Comparison of ENCODE assay signal across 12 cellular contexts in genomic region chr18:26159353-26159752, GRCh38. TPM values are rescaled to one million over a fixed set of nuclear protein-coding genes. Genes with fewer than 3 reads are reported as not detected.
DNase-seq lines count a peak whose midpoint lies in the region; ATAC-seq, FAIRE-seq and TF ChIP-seq lines count a peak whose summit lies in the region.
"Had no signal": no experiment of that assay in that cellular context is flagged by ENCODE, and none has a peak within 500 bp of the region (broad histone marks: within the 10 kb centered on the region; RNA-seq: fewer than 3 reads in every experiment).

No MANE protein-coding gene starts in this region.

- H3K27ac ChIP-seq in breast epithelium = no peak overlapping the region
- no peak overlapping the region for H3K27ac ChIP-seq in mammary epithelial cell (ENCODE audit: insufficient read depth, low read depth, low read length)
- no peak overlapping the region for H3K27ac ChIP-seq in smooth muscle cell (ENCODE audit: low read depth)

- H2AFZ ChIP-seq in mammary epithelial cell (ENCODE audit: low read depth, low read length) (no peak overlapping the region), smooth muscle cell (ENCODE audit: low read depth) (no peak overlapping the region)

- H3K9me3 Mint-ChIP-seq in MCF 10A (ENCODE audit: unreplicated experiment) = no peaks in the 10 kb centered on the region
- no peaks in the 10 kb centered on the region for H3K9me3 Mint-ChIP-seq in activated naive CD8-positive, alpha-beta T cell treated with anti-CD3 and anti-CD28 coated beads for 36 hours

- H3K36me3 ChIP-seq in breast epithelium (no peaks in the 10 kb centered on the region), mammary epithelial cell (ENCODE audit: insufficient read depth, low read length) (no peaks in the 10 kb centered on the region), smooth muscle cell (ENCODE audit: low read depth) (no peaks in the 10 kb centered on the region)

- intact Hi-C loops in MCF 10A (cut with micrococcal nuclease) (no loop called here), breast epithelium (cut with DNase I; ENCODE audit: low total_unique reads) (no loop called here), mammary epithelial cell (cut with micrococcal nuclease) (no loop called here)

- DNase-seq in MCF 10A (ENCODE audit: unreplicated experiment) (peak; percentile 11), breast epithelium (ENCODE audit: low spot score in 2 of 2) (no peak), NAMALWA (ENCODE audit: low spot score) (peak; percentile 56), mammary epithelial cell (no peak), smooth muscle cell (lab: John Stamatoyannopoulos, UW; ENCODE audit: unreplicated experiment) (no peak), GM12892 (ENCODE audit: insufficient read length) (no peak)
- no peak for DNase-seq in activated naive CD8-positive, alpha-beta T cell treated with anti-CD3 and anti-CD28 coated beads for 36 hours
- DNase-seq: activated naive CD4-positive, alpha-beta T cell treated with anti-CD3 and anti-CD28 coated beads, Interleukin-2, amount 50 U/mL, for 16 hours; stimulated activated CD4-positive, alpha-beta T cell treated with anti-CD3 and anti-CD28 coated beads, Interleukin-15, amount 100 ng/mL, for 24 hours had no signal

- no peaks in the 10 kb centered on the region for H4K20me1 ChIP-seq in mammary epithelial cell (ENCODE audit: insufficient read depth, low read length)
- no peaks in the 10 kb centered on the region for H4K20me1 ChIP-seq in smooth muscle cell (ENCODE audit: low read depth)

- H3K79me2 ChIP-seq in mammary epithelial cell (ENCODE audit: insufficient read depth, low read length) (no peaks in the 10 kb centered on the region), smooth muscle cell (ENCODE audit: low read depth) (no peaks in the 10 kb centered on the region)

- H3K9ac ChIP-seq in mammary epithelial cell (ENCODE audit: insufficient read depth, low read length) (no peak overlapping the region), smooth muscle cell (ENCODE audit: low read depth) (no peak overlapping the region)

- H3K4me3 ChIP-seq in breast epithelium (no peak overlapping the region), mammary epithelial cell (replicated peaks in 1 of 3; ENCODE audit: insufficient read depth in 1 of 3, low read depth in 2 of 3, low read length in 3 of 3) (no peak overlapping the region), smooth muscle cell (no peak overlapping the region)

- ATAC-seq in HG02973 (IDR thresholded peaks at IDR 0.05; ENCODE audit: unreplicated experiment) = no peak

- TF ChIP-seq CTCF in MCF 10A (IDR thresholded peaks at IDR 0.05; ENCODE audit: unreplicated experiment) = peak; percentile 33
- no peak for TF ChIP-seq CTCF in breast epithelium (IDR thresholded peaks at IDR 0.05)
- TF ChIP-seq CTCF in mammary epithelial cell (conservative IDR thresholded peaks at IDR 0.05 in 1 of 2, IDR thresholded peaks at IDR 0.05 in 1 of 2; ENCODE audit: extremely low read depth in 1 of 2, insufficient read depth in 1 of 2, low read depth in 1 of 2, low read length in 2 of 2) = peak; percentile 16 to 29
- peak; percentile 25 for TF ChIP-seq CTCF in smooth muscle cell (IDR thresholded peaks at IDR 0.05; ENCODE audit: borderline replicate concordance, insufficient read depth, poor library complexity, severe bottlenecking)

- no peaks in the 10 kb centered on the region for H3K27me3 Mint-ChIP-seq in MCF 10A (ENCODE audit: insufficient read depth, unreplicated experiment)
- H3K27me3 Mint-ChIP-seq in activated naive CD8-positive, alpha-beta T cell treated with anti-CD3 and anti-CD28 coated beads for 36 hours = no peaks in the 10 kb centered on the region

- dilution Hi-C loops in mammary epithelial cell (cut with HindIII; ENCODE audit: low sequenced_read_pairs) = no loop called here

- FAIRE-seq in GM12892 (lab: Jason Lieb, UNC) = no peak

- H3K4me2 ChIP-seq in mammary epithelial cell (ENCODE audit: insufficient read depth, low read depth, low read length) (no peak overlapping the region), smooth muscle cell (no peak overlapping the region)

- H3K4me1 Mint-ChIP-seq in MCF 10A (ENCODE audit: insufficient read depth, unreplicated experiment) = no peaks in the 10 kb centered on the region
- H3K4me1 Mint-ChIP-seq in activated naive CD8-positive, alpha-beta T cell treated with anti-CD3 and anti-CD28 coated beads for 36 hours = no peaks in the 10 kb centered on the region

- no peaks in the 10 kb centered on the region for H3F3A ChIP-seq in smooth muscle cell (ENCODE audit: low read depth)

- H3K27ac Mint-ChIP-seq in MCF 10A (ENCODE audit: low read depth, unreplicated experiment) = no peak overlapping the region
- H3K27ac Mint-ChIP-seq in activated naive CD8-positive, alpha-beta T cell treated with anti-CD3 and anti-CD28 coated beads for 36 hours = no peak overlapping the region
- H3K27ac Mint-ChIP-seq: mesothelial cell of epicardium had no signal

- H3K4me1 ChIP-seq in breast epithelium = no peaks in the 10 kb centered on the region
- no peaks in the 10 kb centered on the region for H3K4me1 ChIP-seq in mammary epithelial cell (ENCODE audit: insufficient read depth, low read length)
- no peaks in the 10 kb centered on the region for H3K4me1 ChIP-seq in smooth muscle cell (ENCODE audit: low read depth)

- H3K9me3 ChIP-seq in breast epithelium (no peaks in the 10 kb centered on the region), mammary epithelial cell (replicated peaks; ENCODE audit: insufficient read depth, low read length) (no peaks in the 10 kb centered on the region), smooth muscle cell (replicated peaks; ENCODE audit: low read depth) (no peaks in the 10 kb centered on the region)

- 45% methylated on average over 3 of the region's 3 CpGs for WGBS in mammary epithelial cell (ENCODE audit: low coverage, missing lambda C conversion rate)
- 78% methylated on average over 3 of the region's 3 CpGs for WGBS in smooth muscle cell (ENCODE audit: low lambda C conversion rate)

- no peaks in the 10 kb centered on the region for H3K27me3 ChIP-seq in breast epithelium
- no peaks in the 10 kb centered on the region for H3K27me3 ChIP-seq in mammary epithelial cell (ENCODE audit: insufficient read depth, low read length)
- no peaks in the 10 kb centered on the region for H3K27me3 ChIP-seq in smooth muscle cell (ENCODE audit: low read depth)

- H3K36me3 Mint-ChIP-seq in MCF 10A (ENCODE audit: insufficient read depth, unreplicated experiment) = no peaks in the 10 kb centered on the region
- H3K36me3 Mint-ChIP-seq in activated naive CD8-positive, alpha-beta T cell treated with anti-CD3 and anti-CD28 coated beads for 36 hours = no peaks in the 10 kb centered on the region

- in situ Hi-C loops in mammary epithelial cell (cut with MboI; ENCODE audit: low sequenced_read_pairs in 2 of 2) = no loop called here

- TF ChIP-seq POLR2A in breast epithelium (IDR thresholded peaks at IDR 0.05) (no peak), GM12892 (IDR thresholded peaks at IDR 0.05; ENCODE audit: low read depth, low read length) (no peak)

- no peak overlapping the region for H3K4me3 Mint-ChIP-seq in MCF 10A (ENCODE audit: unreplicated experiment)
- H3K4me3 Mint-ChIP-seq in activated naive CD8-positive, alpha-beta T cell treated with anti-CD3 and anti-CD28 coated beads for 36 hours = no peak overlapping the region
- H3K4me3 Mint-ChIP-seq: mesothelial cell of epicardium had no signal

- no TSS peak for BruUV-seq in MCF 10A (replicated peaks; lab: Mats Ljungman, UMichigan)
- no TSS peak for BruUV-seq in mammary epithelial cell (replicated peaks; lab: Mats Ljungman, UMichigan)

- CTCF ChIA-PET in MCF 10A (lab: Yijun Ruan, JAX) = interaction anchor here (0.6 to 3.8 kb wide), 14 partner anchors 14 to 1616 kb away, joined by 3 to 19 read pairs (median 3); no protein-coding TSS in a partner anchor
- CTCF ChIA-PET in mammary epithelial cell (lab: Charles Lee; ENCODE audit: low non-redundant PET) = no interaction called here

- POLR2A ChIA-PET in MCF 10A (lab: Yijun Ruan, JAX) = no interaction called here

RNA-seq across cellular contexts. Expression of gene PSMA8, which starts 25.7 kb away (rescaled TPM):
- total RNA-seq in MCF 10A (2022) (not detected in 2 replicates), breast epithelium (not detected), mammary epithelial cell (not detected), smooth muscle cell (0.49 TPM in 1 of 2 replicates, not detected in the other)
- polyA plus RNA-seq in mammary epithelial cell (not detected), smooth muscle cell (not detected in 2 replicates)
- not detected for polyA minus RNA-seq in mammary epithelial cell
- 2.8 TPM for polyA plus RNA-seq in GM12892 (2012; ENCODE audit: missing spikeins)
- total RNA-seq in activated naive CD8-positive, alpha-beta T cell treated with anti-CD3 and anti-CD28 coated beads for 36 hours = 1 to 10 TPM; 3.3 to 3.6 TPM
- total RNA-seq: fibroblast of lung, mesothelial cell of epicardium had no signal
- polyA plus RNA-seq: fibroblast of lung had no signal

Comparison
In these comparisons a context has a peak if more than half of its experiments do, and no peak if none do; other contexts are left out.
1. DNase-seq: peak in MCF 10A (single experiment) and NAMALWA (single experiment); none in breast epithelium (0 of 2), mammary epithelial cell (single experiment), smooth muscle cell (single experiment), GM12892 (single experiment) and activated naive CD8-positive, alpha-beta T cell treated with anti-CD3 and anti-CD28 coated beads for 36 hours (single experiment).
2. CTCF ChIP-seq: peak in MCF 10A (single experiment), mammary epithelial cell (2 of 2) and smooth muscle cell (single experiment); none in breast epithelium (0 of 3).